ENCODE assay signal across 14 cellular contexts in the genomic region with DNA sequence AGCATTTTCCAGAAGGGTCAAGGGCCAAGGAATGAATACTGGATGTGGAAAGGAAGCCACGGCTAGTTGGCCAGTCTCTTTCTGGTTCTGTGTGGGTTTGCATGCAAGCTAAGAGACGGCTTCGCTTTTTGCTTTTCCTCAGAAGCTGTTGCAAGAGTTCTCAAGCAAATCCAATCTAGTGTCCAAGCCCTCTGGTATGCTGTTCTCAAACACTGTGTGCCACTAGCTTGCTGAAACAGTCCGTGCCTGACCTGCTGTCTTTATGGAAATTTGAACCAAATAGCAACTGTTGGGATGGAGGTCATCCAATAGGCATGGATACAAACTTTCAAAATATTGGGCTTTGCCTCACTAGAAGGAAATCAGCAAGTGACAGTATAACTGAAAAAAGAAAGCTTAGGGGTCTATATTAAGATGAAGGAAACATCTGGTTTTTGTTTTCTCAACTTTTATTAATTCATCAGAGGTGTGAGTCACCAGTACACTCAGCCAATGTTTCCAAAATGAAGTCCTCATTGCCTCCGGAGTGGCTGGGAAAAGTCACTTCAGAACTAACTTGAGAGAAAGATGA.
A peak's percentile ranks its signal among the peaks of the same experiment; 100 is the strongest.
DNase-seq lines count a peak whose midpoint lies in the region; ATAC-seq and TF ChIP-seq lines count a peak whose summit lies in the region.
"Had no signal": no experiment of that assay in that cellular context is flagged by ENCODE, and none has a peak within 500 bp of the region (broad histone marks: within the 10 kb centered on the region; RNA-seq: fewer than 3 reads in every experiment).

No MANE protein-coding gene starts in this region.

- intact Hi-C loops in activated CD4-positive, alpha-beta T cell treated with anti-CD3 and anti-CD28 coated beads for 36 hours (cut with DNase I, micrococcal nuclease) = no loop called here

- H3K27me3 ChIP-seq in parathyroid adenoma (ENCODE audit: control insufficient read depth, insufficient read depth, low read length) = no peaks in the 10 kb centered on the region
- H3K27me3 ChIP-seq: BE2C had no signal

- no peaks in the 10 kb centered on the region for H3K9me3 ChIP-seq in parathyroid adenoma (ENCODE audit: control insufficient read depth, low read length)
- H3K9me3 ChIP-seq: BE2C had no signal

- H3K79me2 ChIP-seq in parathyroid adenoma = no peaks in the 10 kb centered on the region

- CTCF ChIA-PET in activated CD4-positive, alpha-beta T cell treated with anti-CD3 and anti-CD28 coated beads for 36 hours (lab: Charles Lee) = interaction anchor here (1.0 to 1.2 kb wide), 3 partner anchors 28 to 107 kb away, joined by 3 to 4 read pairs (median 3); no protein-coding TSS in a partner anchor
- CTCF ChIA-PET in activated CD4-positive, alpha-beta memory T cell treated with anti-CD3 and anti-CD28 coated beads, Interleukin-2, amount 10 ng/mL, durations not matched to agents 7 days and 5 days (lab: Charles Lee) = interaction anchor here (1.9 kb wide), 1 partner anchor 107 kb away, joined by 6 read pairs; no protein-coding TSS in a partner anchor

- H3K9ac ChIP-seq in parathyroid adenoma = no peak overlapping the region

- POLR2A ChIA-PET in activated CD4-positive, alpha-beta T cell treated with anti-CD3 and anti-CD28 coated beads for 36 hours (lab: Charles Lee) = no interaction called here
- POLR2A ChIA-PET in activated CD4-positive, alpha-beta memory T cell treated with anti-CD3 and anti-CD28 coated beads, Interleukin-2, amount 10 ng/mL, durations not matched to agents 7 days and 5 days (lab: Charles Lee) = no interaction called here

- no peaks in the 10 kb centered on the region for H3K27me3 Mint-ChIP-seq in activated CD4-positive, alpha-beta T cell treated with anti-CD3 and anti-CD28 coated beads for 36 hours
- H3K27me3 Mint-ChIP-seq in activated CD4-positive, alpha-beta memory T cell treated with anti-CD3 and anti-CD28 coated beads, Interleukin-2, amount 10 ng/mL, durations not matched to agents 7 days and 5 days = no peaks in the 10 kb centered on the region
- H3K27me3 Mint-ChIP-seq: activated CD4-positive, alpha-beta memory T cell treated with anti-CD3 and anti-CD28 coated beads for 36 hours had no signal

- no peaks in the 10 kb centered on the region for H3K4me1 ChIP-seq in parathyroid adenoma
- H3K4me1 ChIP-seq: BE2C had no signal

- H3K4me2 ChIP-seq in parathyroid adenoma (ENCODE audit: low read length) = no peak overlapping the region

- H3K27ac Mint-ChIP-seq in activated CD4-positive, alpha-beta T cell treated with anti-CD3 and anti-CD28 coated beads for 36 hours = no peak overlapping the region
- no peak overlapping the region for H3K27ac Mint-ChIP-seq in activated CD4-positive, alpha-beta memory T cell treated with anti-CD3 and anti-CD28 coated beads, Interleukin-2, amount 10 ng/mL, durations not matched to agents 7 days and 5 days
- H3K27ac Mint-ChIP-seq: activated CD4-positive, alpha-beta memory T cell treated with anti-CD3 and anti-CD28 coated beads for 36 hours; IgD-negative memory B cell; nephron had no signal

- H3K36me3 ChIP-seq in parathyroid adenoma (ENCODE audit: control insufficient read depth, insufficient read depth, low read length) = no peaks in the 10 kb centered on the region
- H3K36me3 ChIP-seq: BE2C had no signal

- DNase-seq in AG09309 (ENCODE audit: low read depth) (peak; percentile 84), fibroblast of the conjunctiva (ENCODE audit: low read depth) (peak; percentile 94), kidney tubule cell (ENCODE audit: low spot score) (no peak)
- DNase-seq in stimulated activated CD4-positive, alpha-beta T cell treated with anti-CD3 and anti-CD28 coated beads, Interleukin-1b, Interleukin-23, amount 100 ng/mL, for 48 hours = no peak
- no peak for DNase-seq in activated CD4-positive, alpha-beta T cell treated with anti-CD3 and anti-CD28 coated beads for 36 hours
- no peak for DNase-seq in activated CD4-positive, alpha-beta memory T cell treated with anti-CD3 and anti-CD28 coated beads, Interleukin-2, amount 10 ng/mL, durations not matched to agents 7 days and 5 days
- DNase-seq: activated CD4-positive, alpha-beta memory T cell treated with anti-CD3 and anti-CD28 coated beads for 36 hours; BE2C; NCI-H446; stimulated activated CD4-positive, alpha-beta T cell treated with anti-CD3 and anti-CD28 coated beads, Interleukin-4, amount 100 ng/mL, for 1 hour had no signal

- H2AFZ ChIP-seq in parathyroid adenoma = peak overlapping the region; percentile 60

- H3K4me1 Mint-ChIP-seq in activated CD4-positive, alpha-beta T cell treated with anti-CD3 and anti-CD28 coated beads for 36 hours = peaks cover 12% of the 10 kb centered on the region
- H3K4me1 Mint-ChIP-seq in activated CD4-positive, alpha-beta memory T cell treated with anti-CD3 and anti-CD28 coated beads, Interleukin-2, amount 10 ng/mL, durations not matched to agents 7 days and 5 days = peaks cover 13% of the 10 kb centered on the region
- H3K4me1 Mint-ChIP-seq: IgD-negative memory B cell, nephron had no signal

- ATAC-seq in activated CD4-positive, alpha-beta T cell treated with anti-CD3 and anti-CD28 coated beads for 36 hours = no peak

- no peaks in the 10 kb centered on the region for H3K36me3 Mint-ChIP-seq in activated CD4-positive, alpha-beta T cell treated with anti-CD3 and anti-CD28 coated beads for 36 hours (ENCODE audit: low read depth)
- no peaks in the 10 kb centered on the region for H3K36me3 Mint-ChIP-seq in activated CD4-positive, alpha-beta memory T cell treated with anti-CD3 and anti-CD28 coated beads, Interleukin-2, amount 10 ng/mL, durations not matched to agents 7 days and 5 days (ENCODE audit: low read depth)
- H3K36me3 Mint-ChIP-seq: activated CD4-positive, alpha-beta memory T cell treated with anti-CD3 and anti-CD28 coated beads for 36 hours; IgD-negative memory B cell had no signal

- H3K9me3 Mint-ChIP-seq in activated CD4-positive, alpha-beta T cell treated with anti-CD3 and anti-CD28 coated beads for 36 hours (ENCODE audit: low read depth) = no peaks in the 10 kb centered on the region
- no peaks in the 10 kb centered on the region for H3K9me3 Mint-ChIP-seq in activated CD4-positive, alpha-beta memory T cell treated with anti-CD3 and anti-CD28 coated beads, Interleukin-2, amount 10 ng/mL, durations not matched to agents 7 days and 5 days
- H3K9me3 Mint-ChIP-seq: activated CD4-positive, alpha-beta memory T cell treated with anti-CD3 and anti-CD28 coated beads for 36 hours; IgD-negative memory B cell had no signal

- TF ChIP-seq CTCF in AG09309 (IDR thresholded peaks at IDR 0.05; ENCODE audit: control insufficient read depth, insufficient read depth, low read depth, low read length, missing control alignments) (no peak), WI38 (IDR thresholded peaks at IDR 0.05; ENCODE audit: low read depth, low read length) (no peak), parathyroid adenoma (IDR thresholded peaks at IDR 0.05) (no peak)

- peak overlapping the region; percentile 60 for H3K27ac ChIP-seq in parathyroid adenoma

- no peak overlapping the region for H3K4me3 Mint-ChIP-seq in activated CD4-positive, alpha-beta T cell treated with anti-CD3 and anti-CD28 coated beads for 36 hours
- no peak overlapping the region for H3K4me3 Mint-ChIP-seq in activated CD4-positive, alpha-beta memory T cell treated with anti-CD3 and anti-CD28 coated beads, Interleukin-2, amount 10 ng/mL, durations not matched to agents 7 days and 5 days
- H3K4me3 Mint-ChIP-seq: activated CD4-positive, alpha-beta memory T cell treated with anti-CD3 and anti-CD28 coated beads for 36 hours; nephron had no signal

- H3K4me3 ChIP-seq in AG09309 (ENCODE audit: control insufficient read depth, low read depth, low read length) = no peak overlapping the region
- H3K4me3 ChIP-seq in WI38 (ENCODE audit: low read depth, low read length) = peak overlapping the region; percentile 23
- no peak overlapping the region for H3K4me3 ChIP-seq in parathyroid adenoma (ENCODE audit: low read depth, low read length)

Comparison
In these comparisons a context has a peak if more than half of its experiments do, and no peak if none do; other contexts are left out.
1. DNase-seq: peak in AG09309 (single experiment) and fibroblast of the conjunctiva (single experiment); none in kidney tubule cell (single experiment), stimulated activated CD4-positive, alpha-beta T cell treated with anti-CD3 and anti-CD28 coated beads, Interleukin-1b, Interleukin-23, amount 100 ng/mL, for 48 hours (single experiment), activated CD4-positive, alpha-beta T cell treated with anti-CD3 and anti-CD28 coated beads for 36 hours (single experiment) and activated CD4-positive, alpha-beta memory T cell treated with anti-CD3 and anti-CD28 coated beads, Interleukin-2, amount 10 ng/mL, durations not matched to agents 7 days and 5 days (single experiment).